In the genomic region with DNA sequence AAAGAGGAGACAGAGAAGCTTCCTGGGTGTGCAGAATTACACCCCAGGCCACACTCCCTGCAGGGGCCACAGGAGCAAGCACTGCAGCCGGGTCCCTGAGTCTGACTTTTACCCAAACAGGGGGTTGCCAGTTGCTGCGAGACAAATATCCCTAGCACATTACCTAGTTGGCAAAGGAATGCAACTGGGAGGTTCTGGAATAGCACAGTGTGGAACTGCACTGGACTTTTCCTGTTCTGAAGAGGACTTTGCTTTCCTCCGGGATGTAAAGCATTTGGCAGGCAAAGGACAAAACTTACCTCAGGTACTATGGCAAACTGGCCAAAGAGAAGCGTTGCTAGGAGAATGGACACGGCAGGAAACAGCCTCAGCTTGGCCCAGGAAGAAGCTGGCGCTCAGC, we compare ENCODE assay signal across 23 cellular contexts. TPM values are rescaled to one million over a fixed set of nuclear protein-coding genes. Genes with fewer than 3 reads are reported as not detected.
DNase-seq lines count a peak whose midpoint lies in the region; ATAC-seq and TF ChIP-seq lines count a peak whose summit lies in the region.
"Had no signal": no experiment of that assay in that cellular context is flagged by ENCODE, and none has a peak within 500 bp of the region (broad histone marks: within the 10 kb centered on the region; RNA-seq: fewer than 3 reads in every experiment).

No MANE protein-coding gene starts in this region.

- H3K9ac ChIP-seq in stomach smooth muscle (ENCODE audit: low read length in 2 of 2), result no peak overlapping the region

- POLR2A ChIA-PET in HEK293 (lab: Yijun Ruan, JAX), result no interaction called here

- TF ChIP-seq CTCF in HEK293 (tag by site-specific recombination; IDR thresholded peaks at IDR 0.05), result no peak
- TF ChIP-seq CTCF in body of pancreas (IDR thresholded peaks at IDR 0.05), result no peak
- no peak for TF ChIP-seq CTCF in mucosa of descending colon (IDR thresholded peaks at IDR 0.05)
- TF ChIP-seq CTCF in psoas muscle (IDR thresholded peaks at IDR 0.05), result no peak

- intact Hi-C loops in body of pancreas (cut with DNase I) (no loop called here), mucosa of descending colon (cut with DNase I, micrococcal nuclease) (no loop called here), psoas muscle (cut with DNase I) (no loop called here)

- no peak overlapping the region for H3K4me3 ChIP-seq in HEK293 (ENCODE audit: low read depth, low read length)
- H3K4me3 ChIP-seq in body of pancreas, result no peak overlapping the region
- H3K4me3 ChIP-seq in mucosa of descending colon, result no peak overlapping the region
- no peak overlapping the region for H3K4me3 ChIP-seq in stomach smooth muscle (ENCODE audit: low read length in 2 of 2)
- H3K4me3 ChIP-seq in psoas muscle, result no peak overlapping the region
- H3K4me3 ChIP-seq: upper lobe of left lung had no signal

- H3K9me3 ChIP-seq in HEK293 (ENCODE audit: control insufficient read depth, insufficient read depth, low read depth, low read length) (no peaks in the 10 kb centered on the region), body of pancreas (no peaks in the 10 kb centered on the region), mucosa of descending colon (no peaks in the 10 kb centered on the region), stomach smooth muscle (ENCODE audit: control insufficient read depth in 2 of 2, low read length in 2 of 2) (no peaks in the 10 kb centered on the region), psoas muscle (no peaks in the 10 kb centered on the region)
- H3K9me3 ChIP-seq: upper lobe of left lung had no signal

- CTCF ChIA-PET in HEK293 (lab: Yijun Ruan, JAX), result interaction anchor here (0.5 to 1.4 kb wide), 5 partner anchors 9 to 279 kb away, joined by 3 to 6 read pairs (median 4); no protein-coding TSS in a partner anchor

- peaks cover 0 to 3% of the 10 kb centered on the region in 2 experiments; a peak in 1 of 3 replicates for H3K36me3 ChIP-seq in HEK293 (ENCODE audit: control insufficient read depth in 2 of 2, insufficient read depth in 1 of 2, low read length in 2 of 2)
- no peaks in the 10 kb centered on the region for H3K36me3 ChIP-seq in body of pancreas (replicated peaks in 1 of 2; ENCODE audit: insufficient read depth in 1 of 2, low read depth in 2 of 2)
- no peaks in the 10 kb centered on the region for H3K36me3 ChIP-seq in mucosa of descending colon (ENCODE audit: low read depth)
- no peaks in the 10 kb centered on the region for H3K36me3 ChIP-seq in stomach smooth muscle (ENCODE audit: control insufficient read depth in 2 of 2, insufficient read depth in 2 of 2, low read length in 2 of 2)
- no peaks in the 10 kb centered on the region for H3K36me3 ChIP-seq in psoas muscle (ENCODE audit: insufficient read depth in 1 of 2, low read depth in 1 of 2)
- H3K36me3 ChIP-seq: upper lobe of left lung, WERI-Rb-1 had no signal

- H3K27ac ChIP-seq in HEK293 (ENCODE audit: extremely low read depth, low read depth, low read length) (no peak overlapping the region), body of pancreas (no peak overlapping the region), stomach smooth muscle (ENCODE audit: low read length) (peak overlapping the region; percentile 18), psoas muscle (no peak overlapping the region)
- H3K27ac ChIP-seq: upper lobe of left lung, WERI-Rb-1 had no signal

- ATAC-seq in body of pancreas (peak; percentile 19), mucosa of descending colon (peak; percentile 73), psoas muscle (no peak), GM19023 (IDR thresholded peaks at IDR 0.05; ENCODE audit: unreplicated experiment) (no peak)
- ATAC-seq: sciatic nerve had no signal

- H3K4me1 ChIP-seq in HEK293 (ENCODE audit: control insufficient read depth, insufficient read depth, low read length) (peaks cover 2% of the 10 kb centered on the region; the same call in 1 of the 2 replicates), body of pancreas (peaks cover 26% of the 10 kb centered on the region), mucosa of descending colon (ENCODE audit: low read depth) (peaks cover 22% of the 10 kb centered on the region), stomach smooth muscle (ENCODE audit: control insufficient read depth, insufficient read depth, low read length) (peaks cover 23% of the 10 kb centered on the region), psoas muscle (no peaks in the 10 kb centered on the region)
- H3K4me1 ChIP-seq: upper lobe of left lung had no signal

- WGBS in body of pancreas, 2 donors, result 62 to 80% methylated on average over 5 to 6 of the region's 6 CpGs
- 71 to 83% (median 72%) methylated on average over 6 of the region's 6 CpGs for WGBS in psoas muscle, 3 donors

- H3K27me3 ChIP-seq in body of pancreas, result no peaks in the 10 kb centered on the region
- no peaks in the 10 kb centered on the region for H3K27me3 ChIP-seq in stomach smooth muscle (ENCODE audit: control insufficient read depth in 1 of 2, insufficient read depth in 2 of 2, low read length in 2 of 2)
- peaks cover 0 to 6% (median 2%) of the 10 kb centered on the region in 3 donors for H3K27me3 ChIP-seq in psoas muscle (ENCODE audit: insufficient read depth in 3 of 3, low read length in 2 of 3)
- H3K27me3 ChIP-seq: upper lobe of left lung had no signal

- no peak for TF ChIP-seq POLR2A in body of pancreas (IDR thresholded peaks at IDR 0.05)

- DNase-seq in body of pancreas, result peak in 1 of 4 donors; percentile 28
- peak in 1 of 3 donors; percentile 51 for DNase-seq in mucosa of descending colon
- no peak for DNase-seq in NCI-H1417 treated with DMSO at 0.1 percent for 48 hours (lab: John Stamatoyannopoulos, UW)
- DNase-seq in psoas muscle, result no peak
- DNase-seq: activated CD4-positive, alpha-beta memory T cell treated with anti-CD3 and anti-CD28 coated beads, Interleukin-2, amount 10 ng/mL, durations not matched to agents 7 days and 5 days; activated naive CD4-positive, alpha-beta T cell treated with anti-CD3 and anti-CD28 coated beads, Interleukin-2, amount 10 ng/mL, durations not matched to agents 7 days and 5 days; activated T-cell treated with anti-CD3 and anti-CD28 coated beads, Interleukin-2, amount 50 U/mL, for 1 hour; AML-193; GOT3; hippocampal formation; mammary epithelial cell; NCI-H146; NCI-H774; OCI-M1; stimulated activated naive CD4-positive, alpha-beta T cell treated with Interleukin-2 at 50 U/mL for 16 hours; upper lobe of left lung; WERI-Rb-1 had no signal

TF ChIP-seq in HEK293, 187 proteins besides CTCF, POLR2A, EP300 and RAD21:
- no peak for TF ChIP-seq HOXC10 (CRISPR knock-in tag; IDR thresholded peaks at IDR 0.05)
- TF ChIP-seq ZNF626 (tag by site-specific recombination; IDR thresholded peaks at IDR 0.05), result no peak
- TF ChIP-seq, protein P1, sequence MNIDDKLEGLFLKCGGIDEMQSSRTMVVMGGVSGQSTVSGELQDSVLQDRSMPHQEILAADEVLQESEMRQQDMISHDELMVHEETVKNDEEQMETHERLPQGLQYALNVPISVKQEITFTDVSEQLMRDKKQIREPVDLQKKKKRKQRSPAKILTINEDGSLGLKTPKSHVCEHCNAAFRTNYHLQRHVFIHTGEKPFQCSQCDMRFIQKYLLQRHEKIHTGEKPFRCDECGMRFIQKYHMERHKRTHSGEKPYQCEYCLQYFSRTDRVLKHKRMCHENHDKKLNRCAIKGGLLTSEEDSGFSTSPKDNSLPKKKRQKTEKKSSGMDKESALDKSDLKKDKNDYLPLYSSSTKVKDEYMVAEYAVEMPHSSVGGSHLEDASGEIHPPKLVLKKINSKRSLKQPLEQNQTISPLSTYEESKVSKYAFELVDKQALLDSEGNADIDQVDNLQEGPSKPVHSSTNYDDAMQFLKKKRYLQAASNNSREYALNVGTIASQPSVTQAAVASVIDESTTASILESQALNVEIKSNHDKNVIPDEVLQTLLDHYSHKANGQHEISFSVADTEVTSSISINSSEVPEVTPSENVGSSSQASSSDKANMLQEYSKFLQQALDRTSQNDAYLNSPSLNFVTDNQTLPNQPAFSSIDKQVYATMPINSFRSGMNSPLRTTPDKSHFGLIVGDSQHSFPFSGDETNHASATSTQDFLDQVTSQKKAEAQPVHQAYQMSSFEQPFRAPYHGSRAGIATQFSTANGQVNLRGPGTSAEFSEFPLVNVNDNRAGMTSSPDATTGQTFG (tag by site-specific recombination; IDR thresholded peaks at IDR 0.05; ENCODE audit: borderline replicate concordance), result no peak
- TF ChIP-seq ZNF600 (tag by site-specific recombination; IDR thresholded peaks at IDR 0.05), result 0 out of 2 replicates have a peak, but pooled peaks have one; percentile 50
- TF ChIP-seq ZBTB21 (tag by site-specific recombination; IDR thresholded peaks at IDR 0.05), result no peak

RNA-seq across cellular contexts. Expression of gene BCL11A, which starts 45.1 kb away (rescaled TPM):
- total RNA-seq in body of pancreas (10 to 100 TPM; 14.3 to 16.2 TPM), mucosa of descending colon (10 to 100 TPM; 22.8 to 59.6 (median 40.7) TPM), psoas muscle (under 1 TPM; 0.24 to 0.66 (median 0.55) TPM)
- under 1 TPM in 2 of 3 donors, not detected in 1; 0.01 to 0.05 TPM for polyA plus RNA-seq in psoas muscle
- total RNA-seq: activated CD4-positive, alpha-beta memory T cell treated with anti-CD3 and anti-CD28 coated beads, Interleukin-2, amount 10 ng/mL, durations not matched to agents 7 days and 5 days; M059J; T-helper 1 cell treated with Interleukin-12 subunit alpha and Interleukin-12 subunit beta and Interleukin-4 antibody, amounts not matched to agents 30 ng/mL and 1 ng/mL, for 36 hours had no signal

Comparison
In these comparisons a context has a peak if more than half of its experiments do, and no peak if none do; other contexts are left out.
1. ATAC-seq: peak in body of pancreas (single experiment) and mucosa of descending colon (single experiment); none in psoas muscle (0 of 4) and GM19023 (single experiment).
2. RNA of gene BCL11A, which starts 45.1 kb away (total RNA-seq): 22.8 to 59.6 TPM in mucosa of descending colon and 14.3 to 16.2 TPM in body of pancreas; 0.24 to 0.66 TPM in psoas muscle; every median in the first group is over 4 times any median in the second.